ENCODE assay signal across 8 cellular contexts in the genomic region with DNA sequence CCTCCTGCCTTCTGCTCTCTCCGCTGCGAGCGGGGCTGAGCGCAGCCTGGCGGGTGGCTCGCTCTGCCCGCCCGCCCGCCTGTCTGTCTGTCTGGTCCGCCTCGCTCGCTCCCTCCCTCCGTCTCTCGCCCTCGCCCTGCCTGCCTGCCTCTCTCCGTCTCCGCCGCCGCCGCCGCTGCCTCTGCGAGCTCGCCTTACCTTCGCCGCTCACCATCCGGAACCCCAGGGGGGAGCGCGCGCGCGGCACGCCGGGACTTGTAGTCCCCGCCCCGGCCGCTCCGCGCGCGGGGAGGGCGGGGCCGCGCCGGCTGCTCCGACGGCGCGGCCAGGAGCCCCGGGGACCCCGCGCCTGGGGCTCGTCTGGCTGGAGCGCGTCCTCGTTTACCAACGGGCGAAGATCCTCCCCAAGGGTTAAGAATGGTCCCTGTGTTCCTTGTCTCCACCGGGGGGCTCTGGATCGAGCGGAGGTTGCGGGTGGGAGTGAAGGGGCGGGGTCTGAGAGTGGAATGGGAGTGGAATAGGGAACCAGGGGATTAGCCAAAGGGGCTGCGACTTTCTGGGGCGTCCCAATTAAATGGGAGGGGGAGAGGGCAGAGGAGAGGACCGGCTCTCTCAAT. TPM values are rescaled to one million over a fixed set of nuclear protein-coding genes. Genes with fewer than 3 reads are reported as not detected.
DNase-seq lines count a peak whose midpoint lies in the region; ATAC-seq and TF ChIP-seq lines count a peak whose summit lies in the region.

A gene with protein sequence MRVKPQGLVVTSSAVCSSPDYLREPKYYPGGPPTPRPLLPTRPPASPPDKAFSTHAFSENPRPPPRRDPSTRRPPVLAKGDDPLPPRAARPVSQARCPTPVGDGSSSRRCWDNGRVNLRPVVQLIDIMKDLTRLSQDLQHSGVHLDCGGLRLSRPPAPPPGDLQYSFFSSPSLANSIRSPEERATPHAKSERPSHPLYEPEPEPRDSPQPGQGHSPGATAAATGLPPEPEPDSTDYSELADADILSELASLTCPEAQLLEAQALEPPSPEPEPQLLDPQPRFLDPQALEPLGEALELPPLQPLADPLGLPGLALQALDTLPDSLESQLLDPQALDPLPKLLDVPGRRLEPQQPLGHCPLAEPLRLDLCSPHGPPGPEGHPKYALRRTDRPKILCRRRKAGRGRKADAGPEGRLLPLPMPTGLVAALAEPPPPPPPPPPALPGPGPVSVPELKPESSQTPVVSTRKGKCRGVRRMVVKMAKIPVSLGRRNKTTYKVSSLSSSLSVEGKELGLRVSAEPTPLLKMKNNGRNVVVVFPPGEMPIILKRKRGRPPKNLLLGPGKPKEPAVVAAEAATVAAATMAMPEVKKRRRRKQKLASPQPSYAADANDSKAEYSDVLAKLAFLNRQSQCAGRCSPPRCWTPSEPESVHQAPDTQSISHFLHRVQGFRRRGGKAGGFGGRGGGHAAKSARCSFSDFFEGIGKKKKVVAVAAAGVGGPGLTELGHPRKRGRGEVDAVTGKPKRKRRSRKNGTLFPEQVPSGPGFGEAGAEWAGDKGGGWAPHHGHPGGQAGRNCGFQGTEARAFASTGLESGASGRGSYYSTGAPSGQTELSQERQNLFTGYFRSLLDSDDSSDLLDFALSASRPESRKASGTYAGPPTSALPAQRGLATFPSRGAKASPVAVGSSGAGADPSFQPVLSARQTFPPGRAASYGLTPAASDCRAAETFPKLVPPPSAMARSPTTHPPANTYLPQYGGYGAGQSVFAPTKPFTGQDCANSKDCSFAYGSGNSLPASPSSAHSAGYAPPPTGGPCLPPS (N-terminal part only) (minus strand): TSS at position 183 of the 617 bp plus-strand sequence. CDS start 52,029 bp downstream, outside the sequence.

- no peak within 1 kb of the TSS for H3T11ph ChIP-seq in H9 (ENCODE audit: low read length)

- H3K56ac ChIP-seq in H9 (ENCODE audit: insufficient read length, low read depth, low read length), result no peak within 1 kb of the TSS

- no peak within 1 kb of the TSS for H2BK12ac ChIP-seq in H9 (ENCODE audit: insufficient read length, low read depth, low read length)

- no peak within 1 kb of the TSS for H2BK15ac ChIP-seq in H9 (ENCODE audit: low read depth, low read length)

- H3K23me2 ChIP-seq in H9 (ENCODE audit: insufficient read length, low read depth, low read length, poor library complexity, severe bottlenecking), result peaks cover 6% of the 10 kb centered on the region

- H3K36me3 Mint-ChIP-seq in H9 (ENCODE audit: insufficient read depth in 1 of 3, low read depth in 3 of 3), result peaks cover 0 to 1% (median 0%) of the 10 kb centered on the region in 3 experiments; a peak in 1 of 7 replicates
- H3K36me3 Mint-ChIP-seq in activated naive CD8-positive, alpha-beta T cell treated with anti-CD3 and anti-CD28 coated beads, Interleukin-2, amount 10 ng/mL, durations not matched to agents 7 days and 5 days, result no peaks in the 10 kb centered on the region

- H3K79me1 ChIP-seq in H9 (ENCODE audit: insufficient read depth, low read depth, low read length, poor library complexity, severe bottlenecking), result peaks cover 2% of the 10 kb centered on the region

- H3K36me3 ChIP-seq in ovary (no peaks in the 10 kb centered on the region), thoracic aorta (no peaks in the 10 kb centered on the region)

- no peak within 1 kb of the TSS for H3K27ac ChIP-seq in H9 (ENCODE audit: insufficient read length, low read depth, low read length)
- H3K27ac ChIP-seq in ovary, result peak within 1 kb of the TSS; percentile 86 to 92
- H3K27ac ChIP-seq in thoracic aorta, result peak within 1 kb of the TSS; percentile 93 to 94

- TF ChIP-seq CTCF in H9 (conservative IDR thresholded peaks at IDR 0.05) (no peak), ovary (IDR thresholded peaks at IDR 0.05) (peak in 2 of 3 donors; percentile 46 to 60), thoracic aorta (IDR thresholded peaks at IDR 0.05) (no peak)

- H3K4me3 ChIP-seq in ovary, result peak within 1 kb of the TSS; percentile 75
- H3K4me3 ChIP-seq in thoracic aorta, result peak within 1 kb of the TSS; percentile 87

- WGBS in H9 (ENCODE audit: extremely low coverage, insufficient read length, low lambda C conversion rate), result no CpG with 5 or more reads among the region's 65 CpGs
- 0 to 1% (median 0%) methylated on average over 48 to 65 of the region's 65 CpGs for WGBS in ovary, 3 donors

- peak within 1 kb of the TSS; percentile 76 for H3K4me2 ChIP-seq in H9 (ENCODE audit: insufficient read depth, insufficient read length, low read length)

- H2AFZ ChIP-seq in H9 (ENCODE audit: low read length), result no peak within 1 kb of the TSS

- H3K23ac ChIP-seq in H9 (ENCODE audit: insufficient read length, low read depth, low read length), result no peak within 1 kb of the TSS

- H3K27ac Mint-ChIP-seq in H9, result peak within 1 kb of the TSS; percentile 62 to 94 (median 94); a peak in 5 of 7 replicates
- H3K27ac Mint-ChIP-seq in activated naive CD8-positive, alpha-beta T cell treated with anti-CD3 and anti-CD28 coated beads, Interleukin-2, amount 10 ng/mL, durations not matched to agents 7 days and 5 days, result peak within 1 kb of the TSS; percentile 89

- H4K5ac ChIP-seq in H9 (ENCODE audit: insufficient read length, low read depth, low read length), result no peak within 1 kb of the TSS

- no peaks in the 10 kb centered on the region for H4K20me1 ChIP-seq in H9 (ENCODE audit: control insufficient read depth, insufficient read depth, insufficient read length)

- peak within 1 kb of the TSS; percentile 69; the same call in 1 of the 2 replicates for H3K14ac ChIP-seq in H9 (ENCODE audit: insufficient read depth, low read length)

- DNase-seq in DMS 273 treated with DMSO at 0.1 percent for 48 hours (lab: John Stamatoyannopoulos, UW) (peak; percentile 68), H9 (peak; percentile 93), NCI-H1105 (lab: John Stamatoyannopoulos, UW) (peak; percentile 94), SW480 (ENCODE audit: low spot score) (peak; percentile 85), Right ventricle myocardium inferior (ENCODE audit: missing footprints) (peak; percentile 97), ovary (peak; percentile 91 to 94 (median 93)), thoracic aorta (ENCODE audit: low spot score) (peak; percentile 73)
- DNase-seq in activated naive CD8-positive, alpha-beta T cell treated with anti-CD3 and anti-CD28 coated beads, Interleukin-2, amount 10 ng/mL, durations not matched to agents 7 days and 5 days, result peak; percentile 95

- TF ChIP-seq EP300 in ovary (IDR thresholded peaks at IDR 0.05), result no peak

- peaks cover 2% of the 10 kb centered on the region for H3K27me3 Mint-ChIP-seq in H9 (ENCODE audit: low read depth)
- no peaks in the 10 kb centered on the region for H3K27me3 Mint-ChIP-seq in activated naive CD8-positive, alpha-beta T cell treated with anti-CD3 and anti-CD28 coated beads, Interleukin-2, amount 10 ng/mL, durations not matched to agents 7 days and 5 days

- no peak within 1 kb of the TSS for H4K91ac ChIP-seq in H9 (ENCODE audit: insufficient read length, low read depth, low read length)

- intact Hi-C loops in Right ventricle myocardium inferior (cut with DNase I) (no loop called here), ovary (cut with DNase I) (loop anchor here (2.0 to 10.0 kb wide), 7 partner anchors 37 to 187 kb away; a partner anchor contains a TSS)

- no peak within 1 kb of the TSS for H2BK20ac ChIP-seq in H9 (ENCODE audit: low read depth, low read length, poor library complexity, severe bottlenecking)

- H2BK5ac ChIP-seq in H9 (ENCODE audit: insufficient read length, low read length), result no peak within 1 kb of the TSS

- peak within 1 kb of the TSS; percentile 90 to 91 for H3K4me3 Mint-ChIP-seq in H9
- peak within 1 kb of the TSS; percentile 96 for H3K4me3 Mint-ChIP-seq in activated naive CD8-positive, alpha-beta T cell treated with anti-CD3 and anti-CD28 coated beads, Interleukin-2, amount 10 ng/mL, durations not matched to agents 7 days and 5 days

- peak; percentile 79 for ATAC-seq in activated naive CD8-positive, alpha-beta T cell treated with anti-CD3 and anti-CD28 coated beads, Interleukin-2, amount 10 ng/mL, durations not matched to agents 7 days and 5 days (ENCODE audit: low read depth)
- ATAC-seq in Right ventricle myocardium inferior, result peak; percentile 76
- ATAC-seq in thoracic aorta (ENCODE audit: insufficient number of reproducible peaks, low FRiP score, low read depth), result no peak

- no peak within 1 kb of the TSS for H4K8ac ChIP-seq in H9 (replicated peaks; ENCODE audit: insufficient read length, low read depth, low read length)

- no peaks in the 10 kb centered on the region; the same call in 1 of the 2 replicates for H3K27me3 ChIP-seq in H9 (ENCODE audit: insufficient read depth, low read length)
- no peaks in the 10 kb centered on the region for H3K27me3 ChIP-seq in ovary
- H3K27me3 ChIP-seq in thoracic aorta (replicated peaks; ENCODE audit: insufficient read depth), result no peaks in the 10 kb centered on the region

- peaks cover 6% of the 10 kb centered on the region; the same call in 1 of the 2 replicates for H3K79me2 ChIP-seq in H9 (ENCODE audit: insufficient read depth, low read length)

- no peak within 1 kb of the TSS for H2AK5ac ChIP-seq in H9 (ENCODE audit: insufficient read length, low read length)

- H3K4ac ChIP-seq in H9 (ENCODE audit: low read depth, low read length), result no peak within 1 kb of the TSS

- peaks cover 60 to 61% of the 10 kb centered on the region in 2 experiments for H3K4me1 Mint-ChIP-seq in H9
- H3K4me1 Mint-ChIP-seq in activated naive CD8-positive, alpha-beta T cell treated with anti-CD3 and anti-CD28 coated beads, Interleukin-2, amount 10 ng/mL, durations not matched to agents 7 days and 5 days, result peaks cover 34% of the 10 kb centered on the region

- H3K18ac ChIP-seq in H9 (ENCODE audit: insufficient read length, low read depth, low read length), result peak within 1 kb of the TSS; percentile 54

- peak within 1 kb of the TSS; percentile 9 for H3K9ac ChIP-seq in H9 (ENCODE audit: extremely low read depth, insufficient read length, low read length)

- peaks cover 15% of the 10 kb centered on the region for H3K4me1 ChIP-seq in H9 (ENCODE audit: insufficient read depth, low read length)
- H3K4me1 ChIP-seq in ovary (ENCODE audit: insufficient read depth), result peaks cover 12% of the 10 kb centered on the region
- H3K4me1 ChIP-seq in thoracic aorta (ENCODE audit: control insufficient read depth in 1 of 2, low read depth in 2 of 2), result peaks cover 23 to 44% of the 10 kb centered on the region in 2 donors

- H3K9me3 ChIP-seq in H9 (ENCODE audit: control insufficient read depth, low read depth, low read length) (no peaks in the 10 kb centered on the region), ovary (no peaks in the 10 kb centered on the region), thoracic aorta (no peaks in the 10 kb centered on the region)

- no peak within 1 kb of the TSS for H2BK120ac ChIP-seq in H9 (ENCODE audit: low read depth, low read length, poor library complexity, severe bottlenecking)

- H3K9me3 Mint-ChIP-seq in H9, result no peaks in the 10 kb centered on the region
- H3K9me3 Mint-ChIP-seq in activated naive CD8-positive, alpha-beta T cell treated with anti-CD3 and anti-CD28 coated beads, Interleukin-2, amount 10 ng/mL, durations not matched to agents 7 days and 5 days, result no peaks in the 10 kb centered on the region

- POLR2A ChIA-PET in activated naive CD8-positive, alpha-beta T cell treated with anti-CD3 and anti-CD28 coated beads, Interleukin-2, amount 10 ng/mL, durations not matched to agents 7 days and 5 days (lab: Charles Lee), result interaction anchor here (0.9 to 2.2 kb wide), 11 partner anchors 8 to 247 kb away, joined by 3 to 21 read pairs (median 4); a partner anchor contains a TSS

- TF ChIP-seq POLR2A in ovary (IDR thresholded peaks at IDR 0.05), result peak; percentile 94

RNA-seq across cellular contexts. Expression of the gene that starts here (rescaled TPM):
- 23.7 and 29.4 TPM in 2 replicates for total RNA-seq in H9 (2021)
- 10 to 100 TPM; 21.6 to 22.2 TPM for total RNA-seq in activated naive CD8-positive, alpha-beta T cell treated with anti-CD3 and anti-CD28 coated beads, Interleukin-2, amount 10 ng/mL, durations not matched to agents 7 days and 5 days
- 51.2 TPM for total RNA-seq in Right ventricle myocardium inferior
- total RNA-seq in ovary, result 100 to 1,000 TPM in 3 of 7 donors, 10 to 100 TPM in 4; 11.3 to 159 (median 91.2) TPM
- polyA plus RNA-seq in ovary, result 10 to 100 TPM; 11.2 to 33.2 TPM
- total RNA-seq in thoracic aorta, result 10 to 100 TPM; 38.3 to 55.4 TPM

Comparison
In these comparisons a context has a peak if more than half of its experiments do, and no peak if none do; other contexts are left out.
1. CTCF ChIP-seq: peak in ovary (2 of 3); none in H9 (single experiment) and thoracic aorta (single experiment).
2. Peak in every context shown above with its lines, with median percentiles within 50 percentile points of each other: DNase-seq.